ENCODE assay signal across 1 cellular context in the genomic region with DNA sequence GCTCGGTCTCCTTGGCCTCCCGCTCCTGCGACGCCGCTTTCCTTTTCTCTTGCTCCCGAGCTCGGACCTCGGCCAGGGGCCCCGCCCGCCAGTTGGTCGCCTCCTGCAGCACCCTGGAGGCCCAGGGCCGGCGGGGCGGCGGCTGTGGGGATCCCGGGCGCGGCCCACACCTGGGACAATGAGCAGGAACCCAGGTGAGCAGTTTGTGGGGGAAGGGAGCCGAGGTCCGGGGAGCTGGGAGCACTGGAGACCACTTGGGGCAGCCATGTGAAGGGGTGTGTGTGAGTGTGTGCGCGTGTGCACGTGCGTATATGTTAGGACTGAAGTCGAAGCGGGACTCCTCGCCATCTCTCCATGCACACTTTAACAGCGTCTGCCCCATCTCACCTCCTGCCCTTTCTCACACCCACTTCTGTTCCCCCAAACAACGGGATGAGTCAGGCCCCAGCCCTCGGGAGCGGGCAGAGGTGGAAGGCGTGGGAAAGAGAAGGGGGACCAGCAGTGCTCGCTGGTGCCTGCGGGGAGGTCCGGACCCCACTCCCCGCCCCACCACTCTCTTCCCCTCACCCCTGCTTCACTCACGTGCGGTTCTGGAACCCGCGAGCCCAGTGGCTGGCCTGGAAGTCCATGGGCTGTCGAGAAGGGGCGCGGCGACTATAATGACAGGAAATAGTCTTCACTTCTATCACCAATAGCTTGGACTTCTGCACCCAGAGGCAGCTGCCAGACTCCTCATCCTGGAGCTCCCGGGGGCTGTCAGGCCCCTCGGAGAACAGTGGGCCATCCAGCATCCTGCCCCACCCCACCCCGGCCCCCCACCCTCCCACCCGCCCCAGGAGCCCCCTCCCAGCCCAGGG.
TF ChIP-seq lines count a peak whose summit lies in the region.

No MANE protein-coding gene starts in this region.

TF ChIP-seq in HepG2, 621 proteins besides CTCF, POLR2A, EP300 and RAD21 (continued from another document and continues in another):
- TF ChIP-seq, protein P1, sequence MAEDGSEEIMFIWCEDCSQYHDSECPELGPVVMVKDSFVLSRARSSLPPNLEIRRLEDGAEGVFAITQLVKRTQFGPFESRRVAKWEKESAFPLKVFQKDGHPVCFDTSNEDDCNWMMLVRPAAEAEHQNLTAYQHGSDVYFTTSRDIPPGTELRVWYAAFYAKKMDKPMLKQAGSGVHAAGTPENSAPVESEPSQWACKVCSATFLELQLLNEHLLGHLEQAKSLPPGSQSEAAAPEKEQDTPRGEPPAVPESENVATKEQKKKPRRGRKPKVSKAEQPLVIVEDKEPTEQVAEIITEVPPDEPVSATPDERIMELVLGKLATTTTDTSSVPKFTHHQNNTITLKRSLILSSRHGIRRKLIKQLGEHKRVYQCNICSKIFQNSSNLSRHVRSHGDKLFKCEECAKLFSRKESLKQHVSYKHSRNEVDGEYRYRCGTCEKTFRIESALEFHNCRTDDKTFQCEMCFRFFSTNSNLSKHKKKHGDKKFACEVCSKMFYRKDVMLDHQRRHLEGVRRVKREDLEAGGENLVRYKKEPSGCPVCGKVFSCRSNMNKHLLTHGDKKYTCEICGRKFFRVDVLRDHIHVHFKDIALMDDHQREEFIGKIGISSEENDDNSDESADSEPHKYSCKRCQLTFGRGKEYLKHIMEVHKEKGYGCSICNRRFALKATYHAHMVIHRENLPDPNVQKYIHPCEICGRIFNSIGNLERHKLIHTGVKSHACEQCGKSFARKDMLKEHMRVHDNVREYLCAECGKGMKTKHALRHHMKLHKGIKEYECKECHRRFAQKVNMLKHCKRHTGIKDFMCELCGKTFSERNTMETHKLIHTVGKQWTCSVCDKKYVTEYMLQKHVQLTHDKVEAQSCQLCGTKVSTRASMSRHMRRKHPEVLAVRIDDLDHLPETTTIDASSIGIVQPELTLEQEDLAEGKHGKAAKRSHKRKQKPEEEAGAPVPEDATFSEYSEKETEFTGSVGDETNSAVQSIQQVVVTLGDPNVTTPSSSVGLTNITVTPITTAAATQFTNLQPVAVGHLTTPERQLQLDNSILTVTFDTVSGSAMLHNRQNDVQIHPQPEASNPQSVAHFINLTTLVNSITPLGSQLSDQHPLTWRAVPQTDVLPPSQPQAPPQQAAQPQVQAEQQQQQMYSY (CRISPR knock-in tag; IDR thresholded peaks at IDR 0.05), result peak; percentile 30; the same call in 1 of the 2 replicates
- TF ChIP-seq RCOR2 (CRISPR knock-in tag; IDR thresholded peaks at IDR 0.05), result no peak
- 0 out of 2 replicates have a peak, but pooled peaks have one; percentile 33 for TF ChIP-seq IRF2 (CRISPR knock-in tag; IDR thresholded peaks at IDR 0.05)
- 0 out of 2 replicates have a peak, but pooled peaks have one; percentile 47 for TF ChIP-seq NFATC3 (CRISPR knock-in tag; IDR thresholded peaks at IDR 0.05)
- TF ChIP-seq, protein P2, sequence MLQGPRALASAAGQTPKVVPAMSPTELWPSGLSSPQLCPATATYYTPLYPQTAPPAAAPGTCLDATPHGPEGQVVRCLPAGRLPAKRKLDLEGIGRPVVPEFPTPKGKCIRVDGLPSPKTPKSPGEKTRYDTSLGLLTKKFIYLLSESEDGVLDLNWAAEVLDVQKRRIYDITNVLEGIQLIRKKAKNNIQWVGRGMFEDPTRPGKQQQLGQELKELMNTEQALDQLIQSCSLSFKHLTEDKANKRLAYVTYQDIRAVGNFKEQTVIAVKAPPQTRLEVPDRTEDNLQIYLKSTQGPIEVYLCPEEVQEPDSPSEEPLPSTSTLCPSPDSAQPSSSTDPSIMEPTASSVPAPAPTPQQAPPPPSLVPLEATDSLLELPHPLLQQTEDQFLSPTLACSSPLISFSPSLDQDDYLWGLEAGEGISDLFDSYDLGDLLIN (CRISPR knock-in tag; IDR thresholded peaks at IDR 0.05; ENCODE audit: borderline replicate concordance), result no peak
- TF ChIP-seq MED1 (CRISPR knock-in tag; IDR thresholded peaks at IDR 0.05), result 0 out of 2 replicates have a peak, but pooled peaks have one; percentile 29
- TF ChIP-seq PCBP1 (IDR thresholded peaks at IDR 0.05; ENCODE audit: borderline replicate concordance, low read depth, low read length), result peak; percentile 71; the same call in 1 of the 2 replicates
- TF ChIP-seq FOXK1 (CRISPR knock-in tag; IDR thresholded peaks at IDR 0.05; ENCODE audit: borderline replicate concordance, low read depth), result no peak
- TF ChIP-seq, protein P3, sequence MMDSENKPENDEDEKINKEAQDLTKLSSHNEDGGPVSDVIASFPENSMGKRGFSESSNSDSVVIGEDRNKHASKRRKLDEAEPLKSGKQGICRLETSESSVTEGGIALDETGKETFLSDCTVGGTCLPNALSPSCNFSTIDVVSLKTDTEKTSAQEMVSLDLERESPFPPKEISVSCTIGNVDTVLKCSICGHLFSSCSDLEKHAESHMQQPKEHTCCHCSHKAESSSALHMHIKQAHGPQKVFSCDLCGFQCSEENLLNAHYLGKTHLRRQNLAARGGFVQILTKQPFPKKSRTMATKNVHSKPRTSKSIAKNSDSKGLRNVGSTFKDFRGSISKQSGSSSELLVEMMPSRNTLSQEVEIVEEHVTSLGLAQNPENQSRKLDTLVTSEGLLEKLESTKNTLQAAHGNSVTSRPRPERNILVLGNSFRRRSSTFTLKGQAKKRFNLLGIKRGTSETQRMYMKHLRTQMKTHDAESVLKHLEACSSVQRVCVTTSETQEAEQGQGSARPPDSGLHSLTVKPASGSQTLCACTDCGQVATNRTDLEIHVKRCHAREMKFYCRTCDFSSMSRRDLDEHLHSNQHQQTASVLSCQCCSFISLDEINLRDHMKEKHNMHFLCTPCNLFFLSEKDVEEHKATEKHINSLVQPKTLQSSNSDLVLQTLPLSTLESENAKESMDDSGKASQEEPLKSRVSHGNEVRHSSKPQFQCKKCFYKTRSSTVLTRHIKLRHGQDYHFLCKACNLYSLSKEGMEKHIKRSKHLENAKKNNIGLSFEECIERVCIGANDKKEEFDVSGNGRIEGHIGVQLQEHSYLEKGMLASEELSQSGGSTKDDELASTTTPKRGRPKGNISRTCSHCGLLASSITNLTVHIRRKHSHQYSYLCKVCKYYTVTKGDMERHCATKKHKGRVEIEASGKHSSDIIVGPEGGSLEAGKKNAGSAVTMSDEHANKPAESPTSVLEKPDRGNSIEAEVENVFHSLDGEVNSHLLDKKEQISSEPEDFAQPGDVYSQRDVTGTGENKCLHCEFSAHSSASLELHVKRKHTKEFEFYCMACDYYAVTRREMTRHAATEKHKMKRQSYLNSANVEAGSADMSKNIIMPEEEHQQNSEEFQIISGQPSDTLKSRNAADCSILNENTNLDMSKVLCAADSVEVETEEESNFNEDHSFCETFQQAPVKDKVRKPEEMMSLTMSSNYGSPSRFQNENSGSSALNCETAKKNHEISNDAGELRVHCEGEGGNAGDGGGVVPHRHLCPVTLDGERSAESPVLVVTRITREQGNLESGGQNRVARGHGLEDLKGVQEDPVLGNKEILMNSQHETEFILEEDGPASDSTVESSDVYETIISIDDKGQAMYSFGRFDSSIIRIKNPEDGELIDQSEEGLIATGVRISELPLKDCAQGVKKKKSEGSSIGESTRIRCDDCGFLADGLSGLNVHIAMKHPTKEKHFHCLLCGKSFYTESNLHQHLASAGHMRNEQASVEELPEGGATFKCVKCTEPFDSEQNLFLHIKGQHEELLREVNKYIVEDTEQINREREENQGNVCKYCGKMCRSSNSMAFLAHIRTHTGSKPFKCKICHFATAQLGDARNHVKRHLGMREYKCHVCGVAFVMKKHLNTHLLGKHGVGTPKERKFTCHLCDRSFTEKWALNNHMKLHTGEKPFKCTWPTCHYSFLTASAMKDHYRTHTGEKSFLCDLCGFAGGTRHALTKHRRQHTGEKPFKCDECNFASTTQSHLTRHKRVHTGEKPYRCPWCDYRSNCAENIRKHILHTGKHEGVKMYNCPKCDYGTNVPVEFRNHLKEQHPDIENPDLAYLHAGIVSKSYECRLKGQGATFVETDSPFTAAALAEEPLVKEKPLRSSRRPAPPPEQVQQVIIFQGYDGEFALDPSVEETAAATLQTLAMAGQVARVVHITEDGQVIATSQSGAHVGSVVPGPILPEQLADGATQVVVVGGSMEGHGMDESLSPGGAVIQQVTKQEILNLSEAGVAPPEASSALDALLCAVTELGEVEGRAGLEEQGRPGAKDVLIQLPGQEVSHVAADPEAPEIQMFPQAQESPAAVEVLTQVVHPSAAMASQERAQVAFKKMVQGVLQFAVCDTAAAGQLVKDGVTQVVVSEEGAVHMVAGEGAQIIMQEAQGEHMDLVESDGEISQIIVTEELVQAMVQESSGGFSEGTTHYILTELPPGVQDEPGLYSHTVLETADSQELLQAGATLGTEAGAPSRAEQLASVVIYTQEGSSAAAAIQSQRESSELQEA (CRISPR knock-in tag; IDR thresholded peaks at IDR 0.05; ENCODE audit: not compliant biosample characterization), result peak; percentile 92
- TF ChIP-seq, protein P4, sequence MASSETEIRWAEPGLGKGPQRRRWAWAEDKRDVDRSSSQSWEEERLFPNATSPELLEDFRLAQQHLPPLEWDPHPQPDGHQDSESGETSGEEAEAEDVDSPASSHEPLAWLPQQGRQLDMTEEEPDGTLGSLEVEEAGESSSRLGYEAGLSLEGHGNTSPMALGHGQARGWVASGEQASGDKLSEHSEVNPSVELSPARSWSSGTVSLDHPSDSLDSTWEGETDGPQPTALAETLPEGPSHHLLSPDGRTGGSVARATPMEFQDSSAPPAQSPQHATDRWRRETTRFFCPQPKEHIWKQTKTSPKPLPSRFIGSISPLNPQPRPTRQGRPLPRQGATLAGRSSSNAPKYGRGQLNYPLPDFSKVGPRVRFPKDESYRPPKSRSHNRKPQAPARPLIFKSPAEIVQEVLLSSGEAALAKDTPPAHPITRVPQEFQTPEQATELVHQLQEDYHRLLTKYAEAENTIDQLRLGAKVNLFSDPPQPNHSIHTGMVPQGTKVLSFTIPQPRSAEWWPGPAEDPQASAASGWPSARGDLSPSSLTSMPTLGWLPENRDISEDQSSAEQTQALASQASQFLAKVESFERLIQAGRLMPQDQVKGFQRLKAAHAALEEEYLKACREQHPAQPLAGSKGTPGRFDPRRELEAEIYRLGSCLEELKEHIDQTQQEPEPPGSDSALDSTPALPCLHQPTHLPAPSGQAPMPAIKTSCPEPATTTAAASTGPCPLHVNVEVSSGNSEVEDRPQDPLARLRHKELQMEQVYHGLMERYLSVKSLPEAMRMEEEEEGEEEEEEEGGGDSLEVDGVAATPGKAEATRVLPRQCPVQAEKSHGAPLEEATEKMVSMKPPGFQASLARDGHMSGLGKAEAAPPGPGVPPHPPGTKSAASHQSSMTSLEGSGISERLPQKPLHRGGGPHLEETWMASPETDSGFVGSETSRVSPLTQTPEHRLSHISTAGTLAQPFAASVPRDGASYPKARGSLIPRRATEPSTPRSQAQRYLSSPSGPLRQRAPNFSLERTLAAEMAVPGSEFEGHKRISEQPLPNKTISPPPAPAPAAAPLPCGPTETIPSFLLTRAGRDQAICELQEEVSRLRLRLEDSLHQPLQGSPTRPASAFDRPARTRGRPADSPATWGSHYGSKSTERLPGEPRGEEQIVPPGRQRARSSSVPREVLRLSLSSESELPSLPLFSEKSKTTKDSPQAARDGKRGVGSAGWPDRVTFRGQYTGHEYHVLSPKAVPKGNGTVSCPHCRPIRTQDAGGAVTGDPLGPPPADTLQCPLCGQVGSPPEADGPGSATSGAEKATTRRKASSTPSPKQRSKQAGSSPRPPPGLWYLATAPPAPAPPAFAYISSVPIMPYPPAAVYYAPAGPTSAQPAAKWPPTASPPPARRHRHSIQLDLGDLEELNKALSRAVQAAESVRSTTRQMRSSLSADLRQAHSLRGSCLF (CRISPR knock-in tag; IDR thresholded peaks at IDR 0.05; ENCODE audit: borderline replicate concordance), result 0 out of 2 replicates have a peak, but pooled peaks have one; percentile 84
- TF ChIP-seq, protein P5, sequence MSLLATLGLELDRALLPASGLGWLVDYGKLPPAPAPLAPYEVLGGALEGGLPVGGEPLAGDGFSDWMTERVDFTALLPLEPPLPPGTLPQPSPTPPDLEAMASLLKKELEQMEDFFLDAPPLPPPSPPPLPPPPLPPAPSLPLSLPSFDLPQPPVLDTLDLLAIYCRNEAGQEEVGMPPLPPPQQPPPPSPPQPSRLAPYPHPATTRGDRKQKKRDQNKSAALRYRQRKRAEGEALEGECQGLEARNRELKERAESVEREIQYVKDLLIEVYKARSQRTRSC (CRISPR knock-in tag; IDR thresholded peaks at IDR 0.05; ENCODE audit: low read depth), result no peak
- TF ChIP-seq, protein P6, sequence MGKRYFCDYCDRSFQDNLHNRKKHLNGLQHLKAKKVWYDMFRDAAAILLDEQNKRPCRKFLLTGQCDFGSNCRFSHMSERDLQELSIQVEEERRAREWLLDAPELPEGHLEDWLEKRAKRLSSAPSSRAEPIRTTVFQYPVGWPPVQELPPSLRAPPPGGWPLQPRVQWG (CRISPR knock-in tag; IDR thresholded peaks at IDR 0.05; ENCODE audit: borderline replicate concordance, low read depth), result 0 out of 2 replicates have a peak, but pooled peaks have one; percentile 36
- peak; percentile 82; the same call in 1 of the 2 replicates for TF ChIP-seq TEAD2 (CRISPR knock-in tag; IDR thresholded peaks at IDR 0.05)
- TF ChIP-seq ZNF556 (CRISPR knock-in tag; IDR thresholded peaks at IDR 0.05; ENCODE audit: borderline replicate concordance), result peak; percentile 25; the same call in 1 of the 2 replicates
